8 cellular contexts compared by ENCODE assay signal in the genomic region with DNA sequence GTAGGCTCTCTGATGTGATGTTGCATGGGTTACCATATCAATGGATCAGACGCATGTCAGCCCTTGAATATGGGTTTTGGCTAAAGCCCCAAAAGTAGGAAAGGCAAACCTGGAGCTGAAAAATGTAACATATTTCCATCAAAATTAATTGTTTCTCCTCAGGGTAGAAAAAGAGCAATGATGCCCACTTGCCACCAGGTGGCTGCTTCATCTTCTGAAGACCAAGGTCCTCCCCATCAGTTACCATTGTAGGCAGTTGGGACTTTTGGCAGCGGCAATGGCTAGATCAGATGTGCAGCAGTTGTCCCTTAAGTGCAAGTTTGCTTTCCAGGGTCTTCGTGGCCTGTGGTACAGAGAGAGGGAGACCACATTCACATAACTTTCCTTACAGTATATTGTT.
A peak's percentile ranks its signal among the peaks of the same experiment; 100 is the strongest.
DNase-seq lines count a peak whose midpoint lies in the region; ATAC-seq and TF ChIP-seq lines count a peak whose summit lies in the region.

No MANE protein-coding gene starts in this region.

- H3K27me3 ChIP-seq in DND-41 (ENCODE audit: insufficient read depth, low read length, poor library complexity) = no peaks in the 10 kb centered on the region
- no peaks in the 10 kb centered on the region for H3K27me3 ChIP-seq in fibroblast of lung (ENCODE audit: control insufficient read depth, insufficient read depth, low read length)
- no peaks in the 10 kb centered on the region for H3K27me3 ChIP-seq in upper lobe of right lung

- H3K4me2 ChIP-seq in DND-41 (ENCODE audit: insufficient read depth, low read length) (no peak overlapping the region), fibroblast of lung (ENCODE audit: extremely low read depth, insufficient read depth, low read length) (no peak overlapping the region)

- TF ChIP-seq CTCF in DND-41 (IDR thresholded peaks at IDR 0.05; ENCODE audit: borderline replicate concordance, extremely low read depth, low read length, poor library complexity, severe bottlenecking) (peak; percentile 38), fibroblast of lung (conservative IDR thresholded peaks at IDR 0.05 in 1 of 2, IDR thresholded peaks at IDR 0.05 in 1 of 2; ENCODE audit: low read depth in 1 of 2, low read length in 2 of 2) (peak; percentile 32 to 36), upper lobe of right lung (IDR thresholded peaks at IDR 0.05) (peak; percentile 47)

- H3K9me3 ChIP-seq in DND-41 (ENCODE audit: insufficient read depth, low read length, severe bottlenecking) = no peaks in the 10 kb centered on the region
- no peaks in the 10 kb centered on the region for H3K9me3 ChIP-seq in fibroblast of lung (ENCODE audit: control insufficient read depth, insufficient read depth, low read depth, low read length)
- H3K9me3 ChIP-seq in upper lobe of right lung = no peaks in the 10 kb centered on the region

- ATAC-seq in DND-41 (ENCODE audit: insufficient read depth, low read depth) (no peak), GM19035 (IDR thresholded peaks at IDR 0.05; ENCODE audit: unreplicated experiment) (peak; percentile 88), HG03103 (IDR thresholded peaks at IDR 0.05; ENCODE audit: low read depth, unreplicated experiment) (peak; percentile 79), upper lobe of right lung (peak; percentile 48), HG03108 (IDR thresholded peaks at IDR 0.05; ENCODE audit: unreplicated experiment) (no peak)

- H3K36me3 ChIP-seq in DND-41 (ENCODE audit: insufficient read depth, low read length) = no peaks in the 10 kb centered on the region
- H3K36me3 ChIP-seq in fibroblast of lung (ENCODE audit: control insufficient read depth, insufficient read depth, low read length) = no peaks in the 10 kb centered on the region
- H3K36me3 ChIP-seq in upper lobe of right lung = no peaks in the 10 kb centered on the region

- H3K4me1 ChIP-seq in DND-41 (ENCODE audit: insufficient read depth, low read length) (no peaks in the 10 kb centered on the region), fibroblast of lung (ENCODE audit: control insufficient read depth, extremely low read depth, insufficient read depth, low read length) (no peaks in the 10 kb centered on the region), upper lobe of right lung (no peaks in the 10 kb centered on the region)

- no peak overlapping the region for H3K27ac ChIP-seq in DND-41 (ENCODE audit: low read length)
- no peak overlapping the region for H3K27ac ChIP-seq in fibroblast of lung (ENCODE audit: insufficient read depth, low read length)
- no peak overlapping the region for H3K27ac ChIP-seq in upper lobe of right lung

- no peak overlapping the region for H3K4me3 ChIP-seq in DND-41 (ENCODE audit: low read depth in 1 of 2, low read length in 2 of 2)
- H3K4me3 ChIP-seq in fibroblast of lung (replicated peaks in 1 of 4; ENCODE audit: control extremely low read depth in 1 of 4, insufficient read depth in 1 of 4, low read depth in 3 of 4, low read length in 4 of 4) = no peak overlapping the region
- H3K4me3 ChIP-seq in upper lobe of right lung = no peak overlapping the region

- DNase-seq in DND-41 = peak; percentile 4
- DNase-seq in RPMI7951 (ENCODE audit: low read depth) = peak; percentile 37
- DNase-seq in fibroblast of lung (ENCODE audit: low read depth in 2 of 2) = peak; percentile 3 to 21
- DNase-seq in upper lobe of right lung = no peak
- DNase-seq in activated effector memory CD4-positive, alpha-beta T cell treated with Interleukin-2 at 50 U/mL for 16 hours = no peak

- no peak overlapping the region for H3K9ac ChIP-seq in DND-41 (ENCODE audit: low read depth, low read length)
- no peak overlapping the region for H3K9ac ChIP-seq in fibroblast of lung (ENCODE audit: insufficient read depth, low read length)

- H2AFZ ChIP-seq in DND-41 (ENCODE audit: low read depth, low read length) (no peak overlapping the region), fibroblast of lung (ENCODE audit: low read length) (no peak overlapping the region)

- H4K20me1 ChIP-seq in DND-41 (ENCODE audit: insufficient read depth, low read length) (no peaks in the 10 kb centered on the region), fibroblast of lung (ENCODE audit: control insufficient read depth, extremely low read depth, insufficient read depth, low read length) (no peaks in the 10 kb centered on the region)

- intact Hi-C loops in upper lobe of right lung (cut with DNase I) = no loop called here

- H3K79me2 ChIP-seq in DND-41 (ENCODE audit: insufficient read depth, low read length) = no peaks in the 10 kb centered on the region
- H3K79me2 ChIP-seq in fibroblast of lung (ENCODE audit: control insufficient read depth, insufficient read depth, low read length) = no peaks in the 10 kb centered on the region

Comparison
In these comparisons a context has a peak if more than half of its experiments do, and no peak if none do; other contexts are left out.
1. ATAC-seq: peak in GM19035 (single experiment), HG03103 (single experiment) and upper lobe of right lung (single experiment); none in DND-41 (single experiment) and HG03108 (single experiment).
2. DNase-seq: peak in DND-41 (single experiment), RPMI7951 (single experiment) and fibroblast of lung (2 of 2); none in upper lobe of right lung (single experiment) and activated effector memory CD4-positive, alpha-beta T cell treated with Interleukin-2 at 50 U/mL for 16 hours (single experiment).
3. Peak in every context shown above with its lines, with median percentiles within 50 percentile points of each other: CTCF ChIP-seq.